8 cellular contexts compared by ENCODE assay signal in the genomic region with DNA sequence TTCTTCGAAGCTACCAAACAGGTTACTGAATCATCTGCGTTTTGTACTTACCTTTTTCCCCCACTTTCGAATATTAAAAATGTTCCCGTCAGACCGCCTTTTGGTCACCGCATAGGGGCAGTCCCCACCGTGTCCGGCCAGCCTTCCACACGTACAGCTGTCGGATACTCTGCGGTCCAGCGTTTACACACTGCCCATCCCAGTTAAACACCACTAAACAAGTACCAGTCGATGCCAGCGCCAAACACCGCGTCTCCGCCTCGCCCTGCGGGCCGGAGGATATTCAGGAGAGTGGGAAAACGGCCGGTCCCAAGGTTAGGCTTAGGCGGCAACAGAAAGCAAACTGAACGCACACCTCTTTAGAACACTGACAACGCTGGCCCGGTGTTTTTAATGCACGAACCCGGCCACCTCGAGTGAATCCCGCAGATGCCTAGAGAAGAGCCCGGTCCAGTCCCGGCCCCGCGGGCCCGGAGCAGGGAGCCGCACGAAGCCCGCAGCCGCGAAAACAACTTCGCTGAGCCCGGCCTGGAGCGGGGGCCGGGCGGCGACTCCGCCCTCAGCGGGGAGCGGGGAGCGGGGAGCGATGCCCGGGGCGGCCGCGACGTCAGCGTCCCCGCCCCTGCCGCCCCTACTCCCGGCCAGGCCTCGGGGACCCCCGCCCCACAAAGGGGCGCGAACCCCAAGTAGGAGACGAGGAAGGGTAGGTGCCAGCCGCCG. TPM values are rescaled to one million over a fixed set of nuclear protein-coding genes. Genes with fewer than 3 reads are reported as not detected.
DNase-seq lines count a peak whose midpoint lies in the region; ATAC-seq, FAIRE-seq and TF ChIP-seq lines count a peak whose summit lies in the region.

No MANE protein-coding gene starts in this region.

- H3K4me1 Mint-ChIP-seq in activated CD4-positive, alpha-beta memory T cell treated with anti-CD3 and anti-CD28 coated beads, Interleukin-2, amount 10 ng/mL, durations not matched to agents 7 days and 5 days: peaks cover 27% of the 10 kb centered on the region

- H3K27me3 ChIP-seq in KMS-11 (ENCODE audit: insufficient read depth, low read depth) (no peaks in the 10 kb centered on the region), pancreas (no peaks in the 10 kb centered on the region)

- no peaks in the 10 kb centered on the region; the same call in 1 of the 2 replicates for H3K36me3 ChIP-seq in KMS-11 (ENCODE audit: insufficient read depth)
- no peaks in the 10 kb centered on the region for H3K36me3 ChIP-seq in pancreas

- H3K4me3 Mint-ChIP-seq in activated CD4-positive, alpha-beta memory T cell treated with anti-CD3 and anti-CD28 coated beads, Interleukin-2, amount 10 ng/mL, durations not matched to agents 7 days and 5 days: peak overlapping the region; percentile 84

- CTCF ChIA-PET in activated CD4-positive, alpha-beta memory T cell treated with anti-CD3 and anti-CD28 coated beads, Interleukin-2, amount 10 ng/mL, durations not matched to agents 7 days and 5 days (lab: Charles Lee): interaction anchor here (1.4 to 2.1 kb wide), 3 partner anchors 9 to 11 kb away, joined by 6 to 8 read pairs (median 7); a partner anchor contains a TSS

- no peak for FAIRE-seq in pancreas (lab: Jason Lieb, UNC)

- ATAC-seq in activated CD4-positive, CD25-positive, alpha-beta regulatory T cell treated with anti-CD3 and anti-CD28 coated beads, Interleukin-2, amount 50 U/mL, for 24 hours: peak; percentile 29 to 32
- ATAC-seq in GM21576 (IDR thresholded peaks at IDR 0.05; ENCODE audit: unreplicated experiment): peak; percentile 30
- ATAC-seq in pancreas: peak; percentile 56 to 71 (median 64)
- no peak for ATAC-seq in HG03097 (IDR thresholded peaks at IDR 0.05; ENCODE audit: low FRiP score, unreplicated experiment)

- POLR2A ChIA-PET in activated CD4-positive, alpha-beta memory T cell treated with anti-CD3 and anti-CD28 coated beads, Interleukin-2, amount 10 ng/mL, durations not matched to agents 7 days and 5 days (lab: Charles Lee): interaction anchor here (1.1 to 4.3 kb wide), 3 partner anchors 10 to 13 kb away, joined by 3 to 58 read pairs (median 7); a partner anchor contains a TSS

- no peaks in the 10 kb centered on the region for H3K27me3 Mint-ChIP-seq in activated CD4-positive, alpha-beta memory T cell treated with anti-CD3 and anti-CD28 coated beads, Interleukin-2, amount 10 ng/mL, durations not matched to agents 7 days and 5 days

- TF ChIP-seq CTCF in KMS-11 (conservative IDR thresholded peaks at IDR 0.05; ENCODE audit: low read depth, low read length) (no peak), pancreas (IDR thresholded peaks at IDR 0.05) (no peak)

- peaks cover 28% of the 10 kb centered on the region for H3K79me2 ChIP-seq in KMS-11 (ENCODE audit: insufficient read depth, low read depth)

- WGBS in pancreas, 2 donors: 0% methylated on average over 39 to 67 of the region's 67 CpGs

- H4K20me1 ChIP-seq in KMS-11 (ENCODE audit: insufficient read depth): no peaks in the 10 kb centered on the region

- peak overlapping the region; percentile 96 for H3K4me2 ChIP-seq in KMS-11

- H3K4me3 ChIP-seq in KMS-11 (IDR thresholded peaks at IDR 0.05; ENCODE audit: insufficient read depth, low read depth, low read length) (peak overlapping the region; percentile 88), pancreas (peak overlapping the region; percentile 52 to 97 (median 88))

- intact Hi-C loops in head of caudate nucleus (cut with DNase I) (no loop called here), pancreas (cut with DNase I) (no loop called here)

- no peaks in the 10 kb centered on the region for H3K9me3 Mint-ChIP-seq in activated CD4-positive, alpha-beta memory T cell treated with anti-CD3 and anti-CD28 coated beads, Interleukin-2, amount 10 ng/mL, durations not matched to agents 7 days and 5 days

- H3K9me3 ChIP-seq in pancreas: no peaks in the 10 kb centered on the region

- peak overlapping the region; percentile 55 for H3K9ac ChIP-seq in KMS-11

- H3K36me3 Mint-ChIP-seq in activated CD4-positive, alpha-beta memory T cell treated with anti-CD3 and anti-CD28 coated beads, Interleukin-2, amount 10 ng/mL, durations not matched to agents 7 days and 5 days (ENCODE audit: low read depth): peaks cover 10% of the 10 kb centered on the region

- no peak for DNase-seq in activated CD4-positive, CD25-positive, alpha-beta regulatory T cell (lab: John Stamatoyannopoulos, UW)
- no peak for DNase-seq in activated CD4-positive, alpha-beta memory T cell treated with anti-CD3 and anti-CD28 coated beads, Interleukin-2, amount 10 ng/mL, durations not matched to agents 7 days and 5 days
- DNase-seq in head of caudate nucleus (peak in 24 of 42 donors; percentile 13 to 68 (median 44)), pancreas (peak in 5 of 6 donors; percentile 53 to 79 (median 62))

- H3K27ac Mint-ChIP-seq in activated CD4-positive, alpha-beta memory T cell treated with anti-CD3 and anti-CD28 coated beads, Interleukin-2, amount 10 ng/mL, durations not matched to agents 7 days and 5 days: peak overlapping the region; percentile 74

- peak overlapping the region; percentile 46 for H3K27ac ChIP-seq in KMS-11
- H3K27ac ChIP-seq in pancreas: peak overlapping the region; percentile 69 to 94 (median 86)

- peak overlapping the region; percentile 91 for H2AFZ ChIP-seq in KMS-11 (ENCODE audit: low read depth)

- H3K4me1 ChIP-seq in KMS-11 (ENCODE audit: low read depth, poor library complexity, severe bottlenecking) (peaks cover 33% of the 10 kb centered on the region), pancreas (peaks cover 6 to 9% (median 8%) of the 10 kb centered on the region in 3 donors)

RNA-seq across cellular contexts. Expression of a gene that starts 0.7 kb away (rescaled TPM):
- total RNA-seq in activated CD4-positive, alpha-beta memory T cell treated with anti-CD3 and anti-CD28 coated beads, Interleukin-2, amount 10 ng/mL, durations not matched to agents 7 days and 5 days: 10 to 100 TPM; 15.4 to 17.2 TPM
- 1 to 10 TPM; 4.0 to 8.3 (median 4.7) TPM for total RNA-seq in pancreas
- 1 to 10 TPM; 4.5 to 8.0 TPM for polyA plus RNA-seq in pancreas

RNA-seq across cellular contexts. Expression of a gene that starts 10.1 kb away (rescaled TPM):
- total RNA-seq in activated CD4-positive, alpha-beta memory T cell treated with anti-CD3 and anti-CD28 coated beads, Interleukin-2, amount 10 ng/mL, durations not matched to agents 7 days and 5 days: 10 to 100 TPM; 26.7 to 27.0 TPM
- 10 to 100 TPM; 10.8 to 31.3 (median 18.4) TPM for total RNA-seq in pancreas
- 10 to 100 TPM; 11.3 to 13.7 TPM for polyA plus RNA-seq in pancreas

RNA-seq across cellular contexts. Expression of a gene that starts 11.9 kb away (rescaled TPM):
- total RNA-seq in activated CD4-positive, alpha-beta memory T cell treated with anti-CD3 and anti-CD28 coated beads, Interleukin-2, amount 10 ng/mL, durations not matched to agents 7 days and 5 days: 10 to 100 TPM; 23.7 to 24.1 TPM
- total RNA-seq in pancreas: 10 to 100 TPM in 1 of 6 donors, 1 to 10 TPM in 5; 6.9 to 11.6 (median 8.9) TPM
- 10 to 100 TPM; 21.9 to 28.0 TPM for polyA plus RNA-seq in pancreas

RNA-seq across cellular contexts. Expression of a gene that starts 33.0 kb away (rescaled TPM):
- 10 to 100 TPM; 33.2 to 42.3 TPM for total RNA-seq in activated CD4-positive, alpha-beta memory T cell treated with anti-CD3 and anti-CD28 coated beads, Interleukin-2, amount 10 ng/mL, durations not matched to agents 7 days and 5 days
- 10 to 100 TPM; 15.2 to 25.1 (median 16.9) TPM for total RNA-seq in pancreas
- polyA plus RNA-seq in pancreas: 100 to 1,000 TPM; 118 to 143 TPM

RNA-seq across cellular contexts. Expression of a gene that starts 57.7 kb away (rescaled TPM):
- total RNA-seq in activated CD4-positive, alpha-beta memory T cell treated with anti-CD3 and anti-CD28 coated beads, Interleukin-2, amount 10 ng/mL, durations not matched to agents 7 days and 5 days: under 1 TPM in 1 of 2 experiments, not detected in 1; 0.08 TPM
- not detected for total RNA-seq in pancreas
- polyA plus RNA-seq in pancreas: not detected

Comparison
In these comparisons a context has a peak if more than half of its experiments do, and no peak if none do; other contexts are left out.
1. DNase-seq: peak in head of caudate nucleus (24 of 42) and pancreas (5 of 6); none in activated CD4-positive, CD25-positive, alpha-beta regulatory T cell (0 of 4) and activated CD4-positive, alpha-beta memory T cell treated with anti-CD3 and anti-CD28 coated beads, Interleukin-2, amount 10 ng/mL, durations not matched to agents 7 days and 5 days (single experiment).